28 cellular contexts compared by ENCODE assay signal in the genomic region with DNA sequence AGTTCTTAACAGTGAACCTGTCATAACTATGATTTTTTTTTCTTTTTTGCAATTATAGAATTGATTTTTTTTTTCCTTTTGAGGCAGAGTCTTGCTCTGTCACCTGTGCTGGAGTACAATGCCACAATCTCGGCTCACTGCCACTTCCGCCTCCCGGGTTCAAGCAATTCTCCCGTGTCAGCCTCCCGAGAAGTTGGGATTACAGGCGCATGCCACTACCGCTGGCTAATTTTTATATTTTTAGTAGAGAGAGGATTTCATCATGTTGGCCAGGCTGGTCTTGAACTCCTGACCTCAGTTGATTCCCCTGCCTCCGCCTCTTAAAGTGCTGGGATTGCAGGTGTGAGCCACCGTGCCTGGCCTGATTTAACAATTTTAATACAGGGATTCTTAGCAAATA. TPM values are rescaled to one million over a fixed set of nuclear protein-coding genes. Genes with fewer than 3 reads are reported as not detected.
DNase-seq lines count a peak whose midpoint lies in the region; ATAC-seq, FAIRE-seq and TF ChIP-seq lines count a peak whose summit lies in the region.
"Had no signal": no experiment of that assay in that cellular context is flagged by ENCODE, and none has a peak within 500 bp of the region (broad histone marks: within the 10 kb centered on the region; RNA-seq: fewer than 3 reads in every experiment).

No MANE protein-coding gene starts in this region.

- H3K79me2 ChIP-seq in HepG2 (ENCODE audit: insufficient read depth, low read length), result peaks cover 11% of the 10 kb centered on the region

- CTCF ChIA-PET in HepG2 (lab: Yijun Ruan, JAX; ENCODE audit: low intra/inter-chr PET ratio, low total read pairs), result no interaction called here
- CTCF ChIA-PET in activated CD8-positive, alpha-beta memory T cell treated with anti-CD3 and anti-CD28 coated beads, Interleukin-2, amount 10 ng/mL, durations not matched to agents 7 days and 5 days (lab: Charles Lee), result no interaction called here

- no peak overlapping the region for H2AFZ ChIP-seq in HepG2 (ENCODE audit: low read length)

- no peak for FAIRE-seq in HepG2 (lab: Jason Lieb, UNC)
- FAIRE-seq: colon, keratinocyte had no signal

- WGBS in liver, result 30% methylated on average over 9 of the region's 9 CpGs
- WGBS in HepG2 (ENCODE audit: low lambda C conversion rate), result 85% methylated on average over 9 of the region's 9 CpGs

- intact Hi-C loops in HepG2 (cut with micrococcal nuclease; ENCODE audit: unreplicated experiment), result no loop called here

- peaks cover 2% of the 10 kb centered on the region for H3K9me3 Mint-ChIP-seq in activated naive CD8-positive, alpha-beta T cell treated with anti-CD3 and anti-CD28 coated beads for 36 hours
- H3K9me3 Mint-ChIP-seq in activated CD8-positive, alpha-beta memory T cell treated with anti-CD3 and anti-CD28 coated beads, Interleukin-2, amount 10 ng/mL, durations not matched to agents 7 days and 5 days (ENCODE audit: low read depth), result no peaks in the 10 kb centered on the region
- H3K9me3 Mint-ChIP-seq in type B pancreatic cell, result no peaks in the 10 kb centered on the region
- H3K9me3 Mint-ChIP-seq: activated CD8-positive, alpha-beta T cell treated with anti-CD3 and anti-CD28 coated beads for 36 hours had no signal

- no peak overlapping the region for H3K4me2 ChIP-seq in HepG2 (ENCODE audit: low read depth, low read length)

- no TSS peak for BruUV-seq in HepG2 (replicated peaks; lab: Mats Ljungman, UMichigan)

- TF ChIP-seq POLR2A in HepG2 (IDR thresholded peaks at IDR 0.05; ENCODE audit: insufficient read depth in 1 of 2, low read depth in 2 of 2, low read length in 2 of 2), result no peak

- peaks cover 53% of the 10 kb centered on the region for H3K4me1 Mint-ChIP-seq in activated naive CD8-positive, alpha-beta T cell treated with anti-CD3 and anti-CD28 coated beads for 36 hours
- H3K4me1 Mint-ChIP-seq in activated CD8-positive, alpha-beta memory T cell treated with anti-CD3 and anti-CD28 coated beads, Interleukin-2, amount 10 ng/mL, durations not matched to agents 7 days and 5 days, result peaks cover 30% of the 10 kb centered on the region
- peaks cover 14% of the 10 kb centered on the region for H3K4me1 Mint-ChIP-seq in type B pancreatic cell (ENCODE audit: unreplicated experiment)

- TF ChIP-seq EP300 in HepG2 (IDR thresholded peaks at IDR 0.05; ENCODE audit: low read depth in 2 of 2, low read length in 2 of 2) (no peak), HepG2 (CRISPR knock-in tag; IDR thresholded peaks at IDR 0.05; ENCODE audit: borderline replicate concordance) (no peak)

- H3K4me1 ChIP-seq in liver (ENCODE audit: control insufficient read depth in 4 of 4, insufficient read depth in 4 of 4, low read length in 3 of 4), result peaks cover 9 to 40% (median 25%) of the 10 kb centered on the region in 4 donors
- H3K4me1 ChIP-seq in HepG2 (ENCODE audit: insufficient read depth, low read length), result peaks cover 16% of the 10 kb centered on the region
- H3K4me1 ChIP-seq: breast epithelium, Caco-2, prostate gland had no signal

- in situ Hi-C loops in HepG2 (cut with HindIII; ENCODE audit: extremely low pct_ligation_motif_present, low pct_unique_long_range_greater_than_20kb), result no loop called here

- H3K4me3 Mint-ChIP-seq in activated naive CD8-positive, alpha-beta T cell treated with anti-CD3 and anti-CD28 coated beads for 36 hours, result no peak overlapping the region
- H3K4me3 Mint-ChIP-seq in activated CD8-positive, alpha-beta memory T cell treated with anti-CD3 and anti-CD28 coated beads, Interleukin-2, amount 10 ng/mL, durations not matched to agents 7 days and 5 days, result no peak overlapping the region
- no peak overlapping the region for H3K4me3 Mint-ChIP-seq in type B pancreatic cell
- H3K4me3 Mint-ChIP-seq: activated CD8-positive, alpha-beta T cell treated with anti-CD3 and anti-CD28 coated beads for 36 hours had no signal

- peak overlapping the region; percentile 55 for H3K27ac Mint-ChIP-seq in activated naive CD8-positive, alpha-beta T cell treated with anti-CD3 and anti-CD28 coated beads for 36 hours
- H3K27ac Mint-ChIP-seq in activated CD8-positive, alpha-beta memory T cell treated with anti-CD3 and anti-CD28 coated beads, Interleukin-2, amount 10 ng/mL, durations not matched to agents 7 days and 5 days, result no peak overlapping the region
- H3K27ac Mint-ChIP-seq in type B pancreatic cell, result no peak overlapping the region
- H3K27ac Mint-ChIP-seq: activated CD8-positive, alpha-beta T cell treated with anti-CD3 and anti-CD28 coated beads for 36 hours had no signal

- no peaks in the 10 kb centered on the region for H3K27me3 Mint-ChIP-seq in activated naive CD8-positive, alpha-beta T cell treated with anti-CD3 and anti-CD28 coated beads for 36 hours
- peaks cover 3% of the 10 kb centered on the region for H3K27me3 Mint-ChIP-seq in activated CD8-positive, alpha-beta memory T cell treated with anti-CD3 and anti-CD28 coated beads, Interleukin-2, amount 10 ng/mL, durations not matched to agents 7 days and 5 days
- H3K27me3 Mint-ChIP-seq in type B pancreatic cell, result no peaks in the 10 kb centered on the region
- H3K27me3 Mint-ChIP-seq: activated CD8-positive, alpha-beta T cell treated with anti-CD3 and anti-CD28 coated beads for 36 hours had no signal

- TF ChIP-seq RAD21 in liver (IDR thresholded peaks at IDR 0.05) (no peak), HepG2 (CRISPR knock-in tag; IDR thresholded peaks at IDR 0.05) (no peak)

- H4K20me1 ChIP-seq in HepG2 (ENCODE audit: insufficient read depth, low read length), result no peaks in the 10 kb centered on the region

- H3K27ac ChIP-seq in liver (ENCODE audit: low read depth in 1 of 2, low read length in 2 of 2) (peak overlapping the region; percentile 15 to 81), HepG2 (ENCODE audit: extremely low read length, insufficient read depth, low read length) (no peak overlapping the region)
- H3K27ac ChIP-seq: breast epithelium, epithelial cell of prostate, prostate gland, skin epidermis, tibial nerve had no signal

- H3K36me3 Mint-ChIP-seq in activated naive CD8-positive, alpha-beta T cell treated with anti-CD3 and anti-CD28 coated beads for 36 hours, result peaks cover 47% of the 10 kb centered on the region
- H3K36me3 Mint-ChIP-seq in activated CD8-positive, alpha-beta memory T cell treated with anti-CD3 and anti-CD28 coated beads, Interleukin-2, amount 10 ng/mL, durations not matched to agents 7 days and 5 days, result peaks cover 35% of the 10 kb centered on the region
- peaks cover 30% of the 10 kb centered on the region for H3K36me3 Mint-ChIP-seq in type B pancreatic cell

- ATAC-seq in HepG2, result no peak
- ATAC-seq in activated CD8-positive, alpha-beta memory T cell treated with anti-CD3 and anti-CD28 coated beads, Interleukin-2, amount 10 ng/mL, durations not matched to agents 7 days and 5 days, result no peak
- ATAC-seq: activated CD8-positive, alpha-beta T cell treated with anti-CD3 and anti-CD28 coated beads for 36 hours; HCT116 had no signal

- H3K9ac ChIP-seq in liver (ENCODE audit: low read depth in 1 of 2, low read length in 2 of 2), result peak overlapping the region in 1 of 2 donors; percentile 21
- no peak overlapping the region for H3K9ac ChIP-seq in HepG2 (ENCODE audit: insufficient read depth, low read depth, low read length)

- H3K27me3 ChIP-seq in liver (ENCODE audit: control insufficient read depth in 4 of 4, insufficient read depth in 4 of 4, low read length in 3 of 4) (no peaks in the 10 kb centered on the region), HepG2 (ENCODE audit: control insufficient read depth in 1 of 2, insufficient read depth in 2 of 2, low read length in 2 of 2) (no peaks in the 10 kb centered on the region)
- H3K27me3 ChIP-seq: breast epithelium, MG63, tibial nerve had no signal

- no peaks in the 10 kb centered on the region for H3K9me3 ChIP-seq in liver (ENCODE audit: control insufficient read depth in 4 of 4, low read length in 3 of 4)
- H3K9me3 ChIP-seq in HepG2 (ENCODE audit: low read length), result no peaks in the 10 kb centered on the region
- H3K9me3 ChIP-seq: breast epithelium, Caco-2, MG63, prostate gland, tibial nerve had no signal

- H3K4me3 ChIP-seq in liver (ENCODE audit: low read depth in 1 of 3, low read length in 3 of 3) (no peak overlapping the region), HepG2 (replicated peaks in 1 of 3; ENCODE audit: insufficient read depth in 1 of 3, low read depth in 2 of 3, low read length in 3 of 3) (no peak overlapping the region)
- H3K4me3 ChIP-seq: breast epithelium, MG63, prostate gland, skin epidermis, tibial nerve had no signal

- H3K36me3 ChIP-seq in liver (ENCODE audit: control insufficient read depth in 4 of 4, insufficient read depth in 3 of 4, low read depth in 1 of 4, low read length in 3 of 4) (peaks cover 0 to 5% (median 2%) of the 10 kb centered on the region in 4 donors), HepG2 (replicated peaks in 1 of 2; ENCODE audit: control insufficient read depth in 1 of 2, insufficient read depth in 2 of 2, low read length in 2 of 2) (peaks cover 0 to 9% of the 10 kb centered on the region in 2 experiments; a peak in 2 of 5 replicates)
- H3K36me3 ChIP-seq: breast epithelium, prostate gland had no signal

- POLR2A ChIA-PET in HepG2 (lab: Yijun Ruan, JAX), result no interaction called here

- TF ChIP-seq CTCF in liver (IDR thresholded peaks at IDR 0.05; ENCODE audit: low read depth, low read length, missing input control) (no peak), HepG2 (CRISPR knock-in tag; IDR thresholded peaks at IDR 0.05) (no peak), type B pancreatic cell (conservative IDR thresholded peaks at IDR 0.05) (no peak)

- no peak for DNase-seq in HepG2 (ENCODE audit: low spot score)
- no peak for DNase-seq in activated naive CD8-positive, alpha-beta T cell treated with anti-CD3 and anti-CD28 coated beads for 36 hours
- DNase-seq in myocyte (ENCODE audit: low read depth), result peak; percentile 50
- DNase-seq in NCI-H2227 (lab: John Stamatoyannopoulos, UW; ENCODE audit: unreplicated experiment), result no peak
- no peak for DNase-seq in activated CD8-positive, alpha-beta memory T cell treated with anti-CD3 and anti-CD28 coated beads, Interleukin-2, amount 10 ng/mL, durations not matched to agents 7 days and 5 days
- no peak for DNase-seq in type B pancreatic cell (ENCODE audit: extremely low spot score, unreplicated experiment)
- DNase-seq: activated CD8-positive, alpha-beta T cell treated with anti-CD3 and anti-CD28 coated beads for 36 hours; activated effector memory CD4-positive, alpha-beta T cell treated with anti-CD3 and anti-CD28 coated beads, Interleukin-2, amount 50 U/mL, for 16 hours; activated T-cell treated with anti-CD3 and anti-CD28 coated beads for 4 hours; C1 segment of cervical spinal cord; Caco-2; DMS79; effector CD4-positive, alpha-beta T cell; GF-D8; KBM-7; MG63; NCI-H2081 treated with DMSO at 0.1 percent for 48 hours; NCI-H774; RPMI8226 had no signal

RNA-seq across cellular contexts. Expression of a gene that starts 21.4 kb away (rescaled TPM):
- total RNA-seq in liver (10 to 100 TPM; 15.7 to 44.2 TPM), HepG2 (2016; rRNA removed; fragmentation: Illumina TruSeq; extraction: Trizol) (9.7 and 13.9 TPM in 2 replicates), myocyte (89.8 and 124 TPM in 2 replicates), type B pancreatic cell (ENCODE audit: low replicate concordance) (28.3 and 41.4 TPM in 2 replicates)
- polyA plus RNA-seq in liver (1 to 10 TPM; 5.2 to 8.2 TPM), HepG2 (2011; rRNA removed) (8.1 and 10.5 TPM in 2 replicates)
- total RNA-seq in HepG2 (2016; cell fraction: cytosol; rRNA removed; fragmentation: Illumina TruSeq; extraction: Trizol; ENCODE audit: low read depth), result 1.7 and 3.0 TPM in 2 replicates
- total RNA-seq in HepG2 (2016; cell fraction: insoluble cytoplasmic fraction; rRNA removed; fragmentation: Illumina TruSeq; extraction: Trizol), result 9.4 and 13.3 TPM in 2 replicates
- total RNA-seq in HepG2 (2016; cell fraction: membrane; rRNA removed; fragmentation: Illumina TruSeq; extraction: Trizol), result 5.6 and 7.5 TPM in 2 replicates
- 17.0 and 18.2 TPM in 2 replicates for total RNA-seq in HepG2 (2016; cell fraction: nucleus; rRNA removed; fragmentation: Illumina TruSeq; extraction: Trizol)
- polyA plus RNA-seq in HepG2 (2011; cell fraction: cytosol; rRNA removed), result 3.9 and 7.2 TPM in 2 replicates
- 3.6 and 4.0 TPM in 2 replicates for polyA plus RNA-seq in HepG2 (2011; cell fraction: nucleus; rRNA removed)
- polyA plus RNA-seq in HepG2 (2012), result 7.5 and 8.2 TPM in 2 replicates
- 0.66 and 0.74 TPM in 2 replicates for polyA plus RNA-seq in HepG2 (2016; cell fraction: cytosol; fragmentation: Illumina TruSeq; extraction: Trizol; ENCODE audit: low read depth)
- 6.2 and 6.3 TPM in 2 replicates for polyA plus RNA-seq in HepG2 (2016; cell fraction: insoluble cytoplasmic fraction; fragmentation: Illumina TruSeq; extraction: Trizol; ENCODE audit: low read depth)
- 1.9 and 2.5 TPM in 2 replicates for polyA plus RNA-seq in HepG2 (2016; cell fraction: membrane; fragmentation: Illumina TruSeq; extraction: Trizol; ENCODE audit: low read depth)
- 15.4 and 15.5 TPM in 2 replicates for polyA plus RNA-seq in HepG2 (2016; cell fraction: nucleus; fragmentation: Illumina TruSeq; extraction: Trizol; ENCODE audit: insufficient read depth, low read depth)
- polyA minus RNA-seq in HepG2 (2011; rRNA and poly(A)+ RNA removed; ENCODE audit: low replicate concordance), result 6.6 and 14.5 TPM in 2 replicates
- polyA minus RNA-seq in HepG2 (2011; cell fraction: cytosol; rRNA and poly(A)+ RNA removed), result 14.6 and 14.9 TPM in 2 replicates
- 15.7 and 19.0 TPM in 2 replicates for polyA minus RNA-seq in HepG2 (2011; cell fraction: nucleus; rRNA and poly(A)+ RNA removed)
- total RNA-seq in activated naive CD8-positive, alpha-beta T cell treated with anti-CD3 and anti-CD28 coated beads for 36 hours, result 10 to 100 TPM; 28.9 to 29.8 TPM
- polyA plus RNA-seq in myocyte (2012), result 24.4 TPM
- total RNA-seq in activated CD8-positive, alpha-beta memory T cell treated with anti-CD3 and anti-CD28 coated beads, Interleukin-2, amount 10 ng/mL, durations not matched to agents 7 days and 5 days, result 10 to 100 TPM; 14.4 to 21.6 TPM
